ENCODE assay signal across 8 cellular contexts in the genomic region with DNA sequence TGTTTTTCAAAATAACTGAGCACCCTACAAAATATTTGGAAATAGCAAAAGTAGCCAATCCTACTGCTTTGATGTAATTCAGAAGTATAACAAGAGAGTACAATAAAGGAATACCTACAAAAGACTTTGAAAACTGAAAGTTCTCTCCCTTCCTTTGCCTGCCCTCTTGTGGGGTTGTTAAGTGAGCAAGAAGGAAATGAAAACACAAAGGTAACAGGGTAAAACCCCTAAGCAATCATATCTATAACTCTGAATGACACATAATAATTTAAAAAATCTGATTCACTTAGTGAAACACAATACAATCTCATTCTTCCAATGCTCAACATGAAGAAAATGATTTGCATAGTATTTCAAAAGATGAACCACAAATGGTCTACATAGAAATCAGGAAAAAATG.
DNase-seq lines count a peak whose midpoint lies in the region; ATAC-seq, FAIRE-seq and TF ChIP-seq lines count a peak whose summit lies in the region.

No MANE protein-coding gene starts in this region.

- CTCF ChIA-PET in A549 (lab: Yijun Ruan, JAX), result no interaction called here

- POLR2A ChIA-PET in A549 (lab: Yijun Ruan, JAX), result no interaction called here

- peaks cover 33% of the 10 kb centered on the region for H3K4me1 Mint-ChIP-seq in T-helper 17 cell

- no peaks in the 10 kb centered on the region for H3K27me3 Mint-ChIP-seq in T-helper 17 cell

- TF ChIP-seq POLR2A in A549 (IDR thresholded peaks at IDR 0.05; ENCODE audit: low read length), result no peak

- H3K36me3 Mint-ChIP-seq in T-helper 17 cell (ENCODE audit: low read depth), result peaks cover 2% of the 10 kb centered on the region

- H3K4me2 ChIP-seq in A549, result no peak overlapping the region

- no peaks in the 10 kb centered on the region for H3K27me3 ChIP-seq in right cardiac atrium (ENCODE audit: control insufficient read depth, insufficient read depth)

- FAIRE-seq in A549 (lab: Jason Lieb, UNC) (no peak), urothelium cell line (lab: Jason Lieb, UNC) (no peak)

- TF ChIP-seq EP300 in A549 (IDR thresholded peaks at IDR 0.05), result no peak

- no peaks in the 10 kb centered on the region for H3K9me3 ChIP-seq in A549
- H3K9me3 ChIP-seq in T-helper 17 cell (ENCODE audit: control insufficient read depth, low read length, poor library complexity, severe bottlenecking), result no peaks in the 10 kb centered on the region
- H3K9me3 ChIP-seq in right cardiac atrium (ENCODE audit: control insufficient read depth, low read length), result no peaks in the 10 kb centered on the region

- intact Hi-C loops in right cardiac atrium (cut with DNase I), result loop anchor here in 2 of 4 donors (10.0 kb wide), 2 partner anchors 93 to 97 kb away; no protein-coding TSS in a partner anchor

- peak; percentile 21; the same call in 2 of the 3 replicates for TF ChIP-seq CTCF in A549 (IDR thresholded peaks at IDR 0.05)

- DNase-seq in A549 (ENCODE audit: low read depth in 1 of 2, low spot score in 1 of 2) (peak in 1 of 2 experiments; percentile 22), T-helper 17 cell (no peak), right cardiac atrium (no peak), NCI-H748 (lab: John Stamatoyannopoulos, UW; ENCODE audit: unreplicated experiment) (no peak), ureter (ENCODE audit: low spot score) (no peak), urothelium cell line (ENCODE audit: low spot score) (no peak)

- no peak overlapping the region for H3K4me3 Mint-ChIP-seq in T-helper 17 cell

- H3K27ac ChIP-seq in A549, result no peak overlapping the region
- no peak overlapping the region for H3K27ac ChIP-seq in right cardiac atrium (ENCODE audit: low read length)

- ATAC-seq in A549 (no peak), GM18498 (IDR thresholded peaks at IDR 0.05; ENCODE audit: unreplicated experiment) (peak; percentile 66), HG02981 (IDR thresholded peaks at IDR 0.05; ENCODE audit: unreplicated experiment) (peak; percentile 71), T-helper 17 cell (peak; percentile 77), right cardiac atrium (peak; percentile 24 to 63)

- no peak overlapping the region for H3K27ac Mint-ChIP-seq in T-helper 17 cell

- TF ChIP-seq RAD21 in A549 (conservative IDR thresholded peaks at IDR 0.05 in 1 of 2, IDR thresholded peaks at IDR 0.05 in 1 of 2), result peak; percentile 37 to 50; a peak in 3 of 5 replicates

- H3K4me3 ChIP-seq in A549, result no peak overlapping the region
- H3K4me3 ChIP-seq in right cardiac atrium (ENCODE audit: low read length), result no peak overlapping the region

- no peaks in the 10 kb centered on the region; the same call in 2 of the 3 replicates for H3K4me1 ChIP-seq in A549
- H3K4me1 ChIP-seq in right cardiac atrium (ENCODE audit: control insufficient read depth, insufficient read depth, low read length), result no peaks in the 10 kb centered on the region

TF ChIP-seq in A549, 52 proteins besides CTCF, POLR2A, EP300 and RAD21:
- no peak for TF ChIP-seq CHD2 (IDR thresholded peaks at IDR 0.05; ENCODE audit: low read length, partially characterized antibody)
- peak; percentile 23; the same call in 1 of the 3 replicates for TF ChIP-seq SMC3 (IDR thresholded peaks at IDR 0.05)

Comparison
In these comparisons a context has a peak if more than half of its experiments do, and no peak if none do; other contexts are left out.
1. ATAC-seq: peak in GM18498 (single experiment), HG02981 (single experiment), T-helper 17 cell (single experiment) and right cardiac atrium (2 of 2); none in A549 (0 of 2).